Comparison of ENCODE assay signal across 31 cellular contexts in genomic region chr7:112386619-112387018, GRCh38.
"Had no signal": no experiment of that assay in that cellular context is flagged by ENCODE, and none has a peak within 500 bp of the region (broad histone marks: within the 10 kb centered on the region; RNA-seq: fewer than 3 reads in every experiment).

No MANE protein-coding gene starts in this region.

- H3K4me3 Mint-ChIP-seq: activated CD4-positive, alpha-beta memory T cell treated with anti-CD3 and anti-CD28 coated beads for 36 hours; activated CD4-positive, alpha-beta T cell treated with anti-CD3 and anti-CD28 coated beads for 36 hours; activated CD4-positive, alpha-beta T cell treated with anti-CD3 and anti-CD28 coated beads, Interleukin-2, amount 10 ng/mL, durations not matched to agents 7 days and 5 days; activated naive CD4-positive, alpha-beta T cell treated with anti-CD3 and anti-CD28 coated beads for 36 hours; activated T-cell treated with anti-CD3 and anti-CD28 coated beads, Interleukin-2, amount 50 U/mL, for 4 hours; activated T-helper 1 cell treated with anti-CD3 and anti-CD28 coated beads, Interleukin-12 subunit alpha, Interleukin-12 subunit beta, Interleukin-2, Interleukin-4 antibody, amounts not matched to agents 30 ng/mL and 10 ng/mL and 1 ng/mL, durations not matched to agents 14 hours and 24 hours and 36 hours; T-helper 1 cell treated with Interleukin-12 subunit alpha and Interleukin-12 subunit beta and Interleukin-4 antibody, amounts not matched to agents 30 μg/mL and 1 μg/mL, for 36 hours; T-helper 2 cell treated with Interferon-gamma antibody and Interleukin-4, amounts not matched to agents 5 μg/mL and 100 μg/mL, for 36 hours; WTC11 had no signal

- H3K9ac ChIP-seq: KMS-11, SK-N-SH had no signal

- H3K4me1 ChIP-seq: adrenal gland, breast epithelium, SJSA1 had no signal

- H3K27me3 Mint-ChIP-seq: activated CD4-positive, alpha-beta memory T cell treated with anti-CD3 and anti-CD28 coated beads for 36 hours had no signal

- H3K36me3 ChIP-seq: adrenal gland, breast epithelium, SJSA1 had no signal

- H3K9me3 ChIP-seq: adrenal gland, body of pancreas, breast epithelium, SJSA1, SK-N-SH had no signal

- ATAC-seq: activated CD4-positive, alpha-beta T cell treated with anti-CD3 and anti-CD28 coated beads for 36 hours; activated CD4-positive, CD25-positive, alpha-beta regulatory T cell treated with anti-CD3 and anti-CD28 coated beads, Interleukin-2, amount 50 U/mL, for 24 hours; activated T-cell treated with anti-CD3 and anti-CD28 coated beads, Interleukin-2, amount 50 U/mL, for 4 hours; body of pancreas; Panc1; WTC11 had no signal

- H3K27me3 ChIP-seq: adrenal gland, body of pancreas, breast epithelium had no signal

- H3K4me3 ChIP-seq: adrenal gland, body of pancreas, breast epithelium, SJSA1 had no signal

- H3K27ac ChIP-seq: adrenal gland, body of pancreas, breast epithelium, KMS-11, SJSA1 had no signal

- DNase-seq: activated CD4-positive, alpha-beta memory T cell treated with anti-CD3 and anti-CD28 coated beads for 36 hours; activated CD4-positive, alpha-beta T cell treated with anti-CD3 and anti-CD28 coated beads for 36 hours; activated CD4-positive, alpha-beta T cell treated with anti-CD3 and anti-CD28 coated beads, Interleukin-2, amount 10 ng/mL, durations not matched to agents 7 days and 5 days; activated CD8-positive, alpha-beta memory T cell treated with anti-CD3 and anti-CD28 coated beads, Interleukin-2, amount 50 U/mL, for 4 hours; activated gamma-delta T cell treated with Interleukin-2 at 50 U/mL for 16 hours; activated naive CD4-positive, alpha-beta T cell treated with anti-CD3 and anti-CD28 coated beads for 36 hours; activated T-cell treated with anti-CD3 and anti-CD28 coated beads for 4 hours; activated T-cell treated with anti-CD3 and anti-CD28 coated beads, Interleukin-2, amount 50 U/mL, for 4 hours; adrenal gland; body of pancreas; MM.1S; MV-4-11; NCI-H1092; NCI-H1436 treated with DMSO at 0.1 percent for 48 hours; NCI-H1694 treated with DMSO at 0.1 percent for 48 hours; NCI-H2029; NCI-H226; NCI-H446 treated with DMSO at 0.1 percent for 48 hours; NCI-H524; SHP77; SK-N-SH had no signal

- H3K9me3 Mint-ChIP-seq: activated CD4-positive, alpha-beta memory T cell treated with anti-CD3 and anti-CD28 coated beads for 36 hours; activated CD4-positive, alpha-beta T cell treated with anti-CD3 and anti-CD28 coated beads, Interleukin-2, amount 10 ng/mL, durations not matched to agents 7 days and 5 days; activated naive CD4-positive, alpha-beta T cell treated with anti-CD3 and anti-CD28 coated beads for 36 hours; activated T-cell treated with anti-CD3 and anti-CD28 coated beads, Interleukin-2, amount 50 U/mL, for 4 hours; T-helper 2 cell treated with Interferon-gamma antibody and Interleukin-4, amounts not matched to agents 5 μg/mL and 100 μg/mL, for 36 hours had no signal

- H3K9me2 ChIP-seq: SK-N-SH had no signal

- H3K36me3 Mint-ChIP-seq: activated CD4-positive, alpha-beta memory T cell treated with anti-CD3 and anti-CD28 coated beads for 36 hours; activated naive CD4-positive, alpha-beta T cell treated with anti-CD3 and anti-CD28 coated beads, Interleukin-2, amount 50 U/mL, for 72 hours; WTC11 had no signal

- H3K4me2 ChIP-seq: KMS-11, SK-N-SH had no signal

- H3K27ac Mint-ChIP-seq: activated CD4-positive, alpha-beta memory T cell treated with anti-CD3 and anti-CD28 coated beads for 36 hours; activated CD4-positive, alpha-beta T cell treated with anti-CD3 and anti-CD28 coated beads for 36 hours; activated CD4-positive, alpha-beta T cell treated with anti-CD3 and anti-CD28 coated beads, Interleukin-2, amount 10 ng/mL, durations not matched to agents 7 days and 5 days; activated naive CD4-positive, alpha-beta T cell treated with anti-CD3 and anti-CD28 coated beads for 36 hours; activated naive CD4-positive, alpha-beta T cell treated with anti-CD3 and anti-CD28 coated beads, Interleukin-2, amount 50 U/mL, for 72 hours; activated T-helper 1 cell treated with anti-CD3 and anti-CD28 coated beads, Interleukin-12 subunit alpha, Interleukin-12 subunit beta, Interleukin-2, Interleukin-4 antibody, amounts not matched to agents 30 ng/mL and 10 ng/mL and 1 ng/mL, durations not matched to agents 14 hours and 24 hours and 36 hours; T-helper 1 cell treated with Interleukin-12 subunit alpha and Interleukin-12 subunit beta and Interleukin-4 antibody, amounts not matched to agents 30 μg/mL and 1 μg/mL, for 36 hours; T-helper 2 cell treated with Interferon-gamma antibody and Interleukin-4, amounts not matched to agents 5 μg/mL and 100 μg/mL, for 36 hours; WTC11 had no signal
